Comparison of ENCODE assay signal across 21 cellular contexts in genomic region chr22:26544489-26544888, GRCh38. TPM values are rescaled to one million over a fixed set of nuclear protein-coding genes. Genes with fewer than 3 reads are reported as not detected.
DNase-seq lines count a peak whose midpoint lies in the region; ATAC-seq and TF ChIP-seq lines count a peak whose summit lies in the region.
"Had no signal": no experiment of that assay in that cellular context is flagged by ENCODE, and none has a peak within 500 bp of the region (broad histone marks: within the 10 kb centered on the region; RNA-seq: fewer than 3 reads in every experiment).

No MANE protein-coding gene starts in this region.

- peaks cover 38% of the 10 kb centered on the region for H3K4me1 Mint-ChIP-seq in activated T-cell treated with anti-CD3 and anti-CD28 coated beads, Interleukin-2, amount 50 U/mL, for 24 hours (ENCODE audit: low read depth)
- peaks cover 22% of the 10 kb centered on the region for H3K4me1 Mint-ChIP-seq in activated T-cell treated with anti-CD3 and anti-CD28 coated beads, Interleukin-2, amount 50 U/mL, for 72 hours (ENCODE audit: low read depth)
- peaks cover 52 to 61% (median 52%) of the 10 kb centered on the region in 3 donors for H3K4me1 Mint-ChIP-seq in CD8-positive, alpha-beta memory T cell
- H3K4me1 Mint-ChIP-seq in dendritic cell treated with granulocyte-macrophage colony-stimulating factor and Interleukin-4, amounts not matched to agents 40 ng/mL and 50 ng/mL, for 4 days (ENCODE audit: low read depth) = peaks cover 55% of the 10 kb centered on the region
- H3K4me1 Mint-ChIP-seq in MCF 10A (ENCODE audit: insufficient read depth, unreplicated experiment) = no peaks in the 10 kb centered on the region
- H3K4me1 Mint-ChIP-seq: endodermal cell had no signal

- H3K27me3 ChIP-seq in CD8-positive, alpha-beta memory T cell (ENCODE audit: insufficient read depth, low read length, poor library complexity, severe bottlenecking) = no peaks in the 10 kb centered on the region
- no peaks in the 10 kb centered on the region for H3K27me3 ChIP-seq in gastrocnemius medialis
- H3K27me3 ChIP-seq: colonic mucosa, esophagus squamous epithelium, hepatocyte, left lung had no signal

- DNase-seq in activated T-cell treated with anti-CD3 and anti-CD28 coated beads, Interleukin-2, amount 50 U/mL, for 24 hours = no peak
- DNase-seq in activated T-cell treated with anti-CD3 and anti-CD28 coated beads, Interleukin-2, amount 50 U/mL, for 72 hours = no peak
- DNase-seq in CD8-positive, alpha-beta memory T cell = no peak
- peak in 1 of 2 donors; percentile 69 for DNase-seq in gastrocnemius medialis
- no peak for DNase-seq in MCF 10A (ENCODE audit: unreplicated experiment)
- DNase-seq in medulla oblongata (ENCODE audit: extremely low spot score) = no peak
- DNase-seq in Ammon's horn (ENCODE audit: low spot score) = no peak
- DNase-seq: activated CD4-positive, alpha-beta T cell treated with anti-CD3 and anti-CD28 coated beads, Interleukin-2, amount 50 U/mL, for 1 hour; activated gamma-delta T cell treated with Interleukin-2 at 50 U/mL for 16 hours; amniotic stem cell; colonic mucosa; endodermal cell; esophagus squamous epithelium; HCEC 1CT; left lung; NCI-H1694 treated with DMSO at 0.1 percent for 48 hours; NCI-H2171; NCI-H510A treated with DMSO at 0.1 percent for 48 hours had no signal

- POLR2A ChIA-PET in CD8-positive, alpha-beta memory T cell (lab: Charles Lee) = no interaction called here
- POLR2A ChIA-PET in MCF 10A (lab: Yijun Ruan, JAX) = no interaction called here

- no peak for TF ChIP-seq CTCF in gastrocnemius medialis (IDR thresholded peaks at IDR 0.05 in 4 of 5, conservative IDR thresholded peaks at IDR 0.05 in 1 of 5)
- no peak for TF ChIP-seq CTCF in MCF 10A (IDR thresholded peaks at IDR 0.05; ENCODE audit: unreplicated experiment)

- no peak for ATAC-seq in activated T-cell treated with anti-CD3 and anti-CD28 coated beads, Interleukin-2, amount 50 U/mL, for 72 hours (replicated peaks in 1 of 2)
- ATAC-seq in gastrocnemius medialis = peak in 1 of 2 donors; percentile 60
- ATAC-seq: left lung, Panc1 had no signal

- TF ChIP-seq POLR2A in gastrocnemius medialis (IDR thresholded peaks at IDR 0.05) = no peak

- BruUV-seq in MCF 10A (replicated peaks; lab: Mats Ljungman, UMichigan) = no TSS peak

- in situ Hi-C loops in gastrocnemius medialis (cut with MboI; ENCODE audit: low sequenced_read_pairs in 4 of 4) = no loop called here

- intact Hi-C loops in dendritic cell treated with granulocyte-macrophage colony-stimulating factor and Interleukin-4, amounts not matched to agents 40 ng/mL and 50 ng/mL, for 4 days (cut with micrococcal nuclease) = no loop called here
- intact Hi-C loops in gastrocnemius medialis (cut with DNase I; ENCODE audit: low total_unique reads) = no loop called here
- intact Hi-C loops in MCF 10A (cut with micrococcal nuclease) = no loop called here

- no peak overlapping the region for H3K4me3 ChIP-seq in CD8-positive, alpha-beta memory T cell (ENCODE audit: low read length)
- no peak overlapping the region for H3K4me3 ChIP-seq in gastrocnemius medialis
- H3K4me3 ChIP-seq: colonic mucosa, esophagus squamous epithelium, hepatocyte, left lung had no signal

- H3K9me3 Mint-ChIP-seq in activated T-cell treated with anti-CD3 and anti-CD28 coated beads, Interleukin-2, amount 50 U/mL, for 24 hours = no peaks in the 10 kb centered on the region
- peaks cover 0 to 3% of the 10 kb centered on the region in 2 donors for H3K9me3 Mint-ChIP-seq in activated T-cell treated with anti-CD3 and anti-CD28 coated beads, Interleukin-2, amount 50 U/mL, for 72 hours
- no peaks in the 10 kb centered on the region for H3K9me3 Mint-ChIP-seq in CD8-positive, alpha-beta memory T cell
- H3K9me3 Mint-ChIP-seq in dendritic cell treated with granulocyte-macrophage colony-stimulating factor and Interleukin-4, amounts not matched to agents 40 ng/mL and 50 ng/mL, for 4 days = no peaks in the 10 kb centered on the region
- H3K9me3 Mint-ChIP-seq in MCF 10A (ENCODE audit: unreplicated experiment) = no peaks in the 10 kb centered on the region
- H3K9me3 Mint-ChIP-seq: endodermal cell had no signal

- H3K4me3 Mint-ChIP-seq in activated T-cell treated with anti-CD3 and anti-CD28 coated beads, Interleukin-2, amount 50 U/mL, for 24 hours = no peak overlapping the region
- no peak overlapping the region for H3K4me3 Mint-ChIP-seq in activated T-cell treated with anti-CD3 and anti-CD28 coated beads, Interleukin-2, amount 50 U/mL, for 72 hours
- H3K4me3 Mint-ChIP-seq in CD8-positive, alpha-beta memory T cell = no peak overlapping the region
- no peak overlapping the region for H3K4me3 Mint-ChIP-seq in dendritic cell treated with granulocyte-macrophage colony-stimulating factor and Interleukin-4, amounts not matched to agents 40 ng/mL and 50 ng/mL, for 4 days
- no peak overlapping the region for H3K4me3 Mint-ChIP-seq in MCF 10A (ENCODE audit: unreplicated experiment)
- H3K4me3 Mint-ChIP-seq: endodermal cell had no signal

- no peaks in the 10 kb centered on the region for H3K9me3 ChIP-seq in CD8-positive, alpha-beta memory T cell (ENCODE audit: low read length)
- no peaks in the 10 kb centered on the region for H3K9me3 ChIP-seq in gastrocnemius medialis
- H3K9me3 ChIP-seq: colonic mucosa, esophagus squamous epithelium, left lung had no signal

- peaks cover 52% of the 10 kb centered on the region for H3K36me3 Mint-ChIP-seq in activated T-cell treated with anti-CD3 and anti-CD28 coated beads, Interleukin-2, amount 50 U/mL, for 24 hours (ENCODE audit: low read depth)
- H3K36me3 Mint-ChIP-seq in activated T-cell treated with anti-CD3 and anti-CD28 coated beads, Interleukin-2, amount 50 U/mL, for 72 hours (ENCODE audit: insufficient read depth in 2 of 2) = peaks cover 8 to 10% of the 10 kb centered on the region in 2 donors
- peaks cover 0 to 68% (median 5%) of the 10 kb centered on the region in 3 donors for H3K36me3 Mint-ChIP-seq in CD8-positive, alpha-beta memory T cell
- H3K36me3 Mint-ChIP-seq in dendritic cell treated with granulocyte-macrophage colony-stimulating factor and Interleukin-4, amounts not matched to agents 40 ng/mL and 50 ng/mL, for 4 days (ENCODE audit: low read depth) = peaks cover 62% of the 10 kb centered on the region
- H3K36me3 Mint-ChIP-seq in MCF 10A (ENCODE audit: insufficient read depth, unreplicated experiment) = no peaks in the 10 kb centered on the region

- H3K27ac Mint-ChIP-seq in activated T-cell treated with anti-CD3 and anti-CD28 coated beads, Interleukin-2, amount 50 U/mL, for 24 hours = peak overlapping the region; percentile 73
- no peak overlapping the region for H3K27ac Mint-ChIP-seq in activated T-cell treated with anti-CD3 and anti-CD28 coated beads, Interleukin-2, amount 50 U/mL, for 72 hours
- H3K27ac Mint-ChIP-seq in CD8-positive, alpha-beta memory T cell = peak overlapping the region in 7 of 8 donors; percentile 44 to 79 (median 70)
- H3K27ac Mint-ChIP-seq in dendritic cell treated with granulocyte-macrophage colony-stimulating factor and Interleukin-4, amounts not matched to agents 40 ng/mL and 50 ng/mL, for 4 days = peak overlapping the region; percentile 93
- H3K27ac Mint-ChIP-seq in MCF 10A (ENCODE audit: low read depth, unreplicated experiment) = no peak overlapping the region
- H3K27ac Mint-ChIP-seq: endodermal cell had no signal

- peaks cover 19% of the 10 kb centered on the region for H3K4me1 ChIP-seq in CD8-positive, alpha-beta memory T cell (ENCODE audit: insufficient read depth, low read length)
- H3K4me1 ChIP-seq in gastrocnemius medialis = peaks cover 40 to 53% of the 10 kb centered on the region in 2 donors
- H3K4me1 ChIP-seq: colonic mucosa had no signal

- CTCF ChIA-PET in CD8-positive, alpha-beta memory T cell (lab: Charles Lee) = interaction anchor here (1.6 kb wide), 1 partner anchor 99 kb away, joined by 3 read pairs; no protein-coding TSS in a partner anchor
- CTCF ChIA-PET in MCF 10A (lab: Yijun Ruan, JAX) = no interaction called here

- no peaks in the 10 kb centered on the region for H3K27me3 Mint-ChIP-seq in activated T-cell treated with anti-CD3 and anti-CD28 coated beads, Interleukin-2, amount 50 U/mL, for 24 hours
- H3K27me3 Mint-ChIP-seq in activated T-cell treated with anti-CD3 and anti-CD28 coated beads, Interleukin-2, amount 50 U/mL, for 72 hours (ENCODE audit: low read depth) = no peaks in the 10 kb centered on the region
- no peaks in the 10 kb centered on the region for H3K27me3 Mint-ChIP-seq in CD8-positive, alpha-beta memory T cell
- no peaks in the 10 kb centered on the region for H3K27me3 Mint-ChIP-seq in dendritic cell treated with granulocyte-macrophage colony-stimulating factor and Interleukin-4, amounts not matched to agents 40 ng/mL and 50 ng/mL, for 4 days
- no peaks in the 10 kb centered on the region for H3K27me3 Mint-ChIP-seq in MCF 10A (ENCODE audit: insufficient read depth, unreplicated experiment)

- H3K36me3 ChIP-seq in CD8-positive, alpha-beta memory T cell (ENCODE audit: insufficient read depth, low read length) = peaks cover 6% of the 10 kb centered on the region
- H3K36me3 ChIP-seq in gastrocnemius medialis = peaks cover 0 to 15% of the 10 kb centered on the region in 2 donors
- H3K36me3 ChIP-seq: colonic mucosa had no signal

- H3K27ac ChIP-seq in CD8-positive, alpha-beta memory T cell (ENCODE audit: low read depth, low read length) = no peak overlapping the region
- peak overlapping the region; percentile 65 to 86 (median 74) for H3K27ac ChIP-seq in gastrocnemius medialis
- H3K27ac ChIP-seq: colonic mucosa, esophagus squamous epithelium, hepatocyte had no signal

RNA-seq across cellular contexts. Expression of gene TFIP11, which starts 32.2 kb away (rescaled TPM):
- 10 to 100 TPM; 47.0 to 62.5 TPM for total RNA-seq in activated T-cell treated with anti-CD3 and anti-CD28 coated beads, Interleukin-2, amount 50 U/mL, for 72 hours
- 10 to 100 TPM; 53.9 to 58.8 TPM for total RNA-seq in CD8-positive, alpha-beta memory T cell
- 41.5 TPM for polyA plus RNA-seq in CD8-positive, alpha-beta memory T cell
- 10 to 100 TPM; 33.1 to 65.7 (median 49.2) TPM for total RNA-seq in gastrocnemius medialis
- total RNA-seq in MCF 10A (2022) = 41.0 and 58.9 TPM in 2 replicates

RNA-seq across cellular contexts. Expression of gene TPST2, which starts 45.4 kb away (rescaled TPM):
- 10 to 100 TPM; 19.0 to 23.2 TPM for total RNA-seq in activated T-cell treated with anti-CD3 and anti-CD28 coated beads, Interleukin-2, amount 50 U/mL, for 72 hours
- total RNA-seq in CD8-positive, alpha-beta memory T cell = 10 to 100 TPM; 36.7 to 37.3 TPM
- polyA plus RNA-seq in CD8-positive, alpha-beta memory T cell = 201 TPM
- 100 to 1,000 TPM in 1 of 4 donors, 10 to 100 TPM in 3; 32.3 to 110 (median 65.4) TPM for total RNA-seq in gastrocnemius medialis
- total RNA-seq in MCF 10A (2022) = 6.1 and 7.0 TPM in 2 replicates

Comparison
In these comparisons a context has a peak if more than half of its experiments do, and no peak if none do; other contexts are left out.
1. H3K27ac Mint-ChIP-seq: peak in activated T-cell treated with anti-CD3 and anti-CD28 coated beads, Interleukin-2, amount 50 U/mL, for 24 hours (single experiment), CD8-positive, alpha-beta memory T cell (7 of 8) and dendritic cell treated with granulocyte-macrophage colony-stimulating factor and Interleukin-4, amounts not matched to agents 40 ng/mL and 50 ng/mL, for 4 days (single experiment); none in activated T-cell treated with anti-CD3 and anti-CD28 coated beads, Interleukin-2, amount 50 U/mL, for 72 hours (single experiment) and MCF 10A (single experiment).